In genomic region chr11:127103586-127104388, GRCh38 we compare ENCODE assay signal across 17 cellular contexts.
DNase-seq lines count a peak whose midpoint lies in the region; ATAC-seq and TF ChIP-seq lines count a peak whose summit lies in the region.
"Had no signal": no experiment of that assay in that cellular context is flagged by ENCODE, and none has a peak within 500 bp of the region (broad histone marks: within the 10 kb centered on the region; RNA-seq: fewer than 3 reads in every experiment).

No MANE protein-coding gene starts in this region.

- H3K36me3 Mint-ChIP-seq in neural progenitor cell, result no peaks in the 10 kb centered on the region
- no peaks in the 10 kb centered on the region for H3K36me3 Mint-ChIP-seq in natural killer cell treated with Interleukin-12 subunit alpha and Interleukin-12 subunit beta and Interleukin-15 and Interleukin-18, amount 100 ng/mL, for 72 hours

- H3K4me1 ChIP-seq in body of pancreas, result peaks cover 27% of the 10 kb centered on the region
- H3K4me1 ChIP-seq in neural progenitor cell, result peaks cover 61% of the 10 kb centered on the region
- no peaks in the 10 kb centered on the region for H3K4me1 ChIP-seq in upper lobe of left lung
- H3K4me1 ChIP-seq: A549, Caco-2 had no signal

- H3K27ac Mint-ChIP-seq in neural progenitor cell, result no peak overlapping the region
- H3K27ac Mint-ChIP-seq in natural killer cell treated with Interleukin-12 subunit alpha and Interleukin-12 subunit beta and Interleukin-15 and Interleukin-18, amount 100 ng/mL, for 72 hours, result no peak overlapping the region
- H3K27ac Mint-ChIP-seq: CD4-positive, alpha-beta T cell; H9 had no signal

- no peak overlapping the region for H3K4me3 Mint-ChIP-seq in neural progenitor cell
- no peak overlapping the region for H3K4me3 Mint-ChIP-seq in natural killer cell treated with Interleukin-12 subunit alpha and Interleukin-12 subunit beta and Interleukin-15 and Interleukin-18, amount 100 ng/mL, for 72 hours
- H3K4me3 Mint-ChIP-seq: CD4-positive, alpha-beta T cell; H9 had no signal

- WGBS in body of pancreas, 2 donors, result 51 to 62% methylated on average over 9 of the region's 9 CpGs
- WGBS in upper lobe of left lung, 2 donors, result 79 to 95% methylated on average over 8 to 9 of the region's 9 CpGs

- peaks cover 13% of the 10 kb centered on the region for H3K27me3 Mint-ChIP-seq in neural progenitor cell (ENCODE audit: insufficient read depth, low read depth)
- H3K27me3 Mint-ChIP-seq in natural killer cell treated with Interleukin-12 subunit alpha and Interleukin-12 subunit beta and Interleukin-15 and Interleukin-18, amount 100 ng/mL, for 72 hours, result peaks cover 3 to 8% of the 10 kb centered on the region in 2 donors

- H3K36me3 ChIP-seq in body of pancreas (replicated peaks in 1 of 2; ENCODE audit: insufficient read depth in 1 of 2, low read depth in 2 of 2) (no peaks in the 10 kb centered on the region), neural progenitor cell (no peaks in the 10 kb centered on the region), upper lobe of left lung (no peaks in the 10 kb centered on the region)

- H3K9ac ChIP-seq in neural progenitor cell, result no peak overlapping the region
- H3K9ac ChIP-seq: SK-N-SH had no signal

- peaks cover 26% of the 10 kb centered on the region for H3F3A ChIP-seq in neural progenitor cell (ENCODE audit: low read depth)

- peaks cover 43% of the 10 kb centered on the region for H3K4me1 Mint-ChIP-seq in neural progenitor cell
- H3K4me1 Mint-ChIP-seq in natural killer cell treated with Interleukin-12 subunit alpha and Interleukin-12 subunit beta and Interleukin-15 and Interleukin-18, amount 100 ng/mL, for 72 hours (ENCODE audit: low read depth in 2 of 2), result no peaks in the 10 kb centered on the region

- TF ChIP-seq RAD21 in Ishikawa (IDR thresholded peaks at IDR 0.05; ENCODE audit: low read depth), result no peak

- intact Hi-C loops in body of pancreas (cut with DNase I), result no loop called here

- no peak overlapping the region for H3K4me3 ChIP-seq in body of pancreas
- no peak overlapping the region for H3K4me3 ChIP-seq in neural progenitor cell
- no peak overlapping the region for H3K4me3 ChIP-seq in upper lobe of left lung
- H3K4me3 ChIP-seq: A549 had no signal

- no peaks in the 10 kb centered on the region for H3K9me3 ChIP-seq in body of pancreas
- no peaks in the 10 kb centered on the region for H3K9me3 ChIP-seq in neural progenitor cell (ENCODE audit: low read depth)
- H3K9me3 ChIP-seq in upper lobe of left lung, result no peaks in the 10 kb centered on the region
- H3K9me3 ChIP-seq: A549, Caco-2, SK-N-SH had no signal

- TF ChIP-seq CTCF in body of pancreas (IDR thresholded peaks at IDR 0.05), result no peak
- no peak for TF ChIP-seq CTCF in neural progenitor cell (IDR thresholded peaks at IDR 0.05)
- no peak for TF ChIP-seq CTCF in upper lobe of left lung (IDR thresholded peaks at IDR 0.05)

- H3K27ac ChIP-seq in body of pancreas (peak overlapping the region in 2 of 4 donors; percentile 45 to 62), neural progenitor cell (no peak overlapping the region), upper lobe of left lung (no peak overlapping the region)
- H3K27ac ChIP-seq: A549 had no signal

- no peaks in the 10 kb centered on the region for H3K79me2 ChIP-seq in neural progenitor cell (ENCODE audit: low read depth)

- no peak overlapping the region for H2AFZ ChIP-seq in neural progenitor cell (replicated peaks)

- TF ChIP-seq POLR2A in body of pancreas (IDR thresholded peaks at IDR 0.05), result no peak
- no peak for TF ChIP-seq POLR2A in upper lobe of left lung (IDR thresholded peaks at IDR 0.05)

- H3K9me3 Mint-ChIP-seq in neural progenitor cell, result no peaks in the 10 kb centered on the region
- no peaks in the 10 kb centered on the region for H3K9me3 Mint-ChIP-seq in natural killer cell treated with Interleukin-12 subunit alpha and Interleukin-12 subunit beta and Interleukin-15 and Interleukin-18, amount 100 ng/mL, for 72 hours
- H3K9me3 Mint-ChIP-seq: CD4-positive, alpha-beta T cell; H9 had no signal

- no peaks in the 10 kb centered on the region for H3K27me3 ChIP-seq in body of pancreas
- no peaks in the 10 kb centered on the region for H3K27me3 ChIP-seq in neural progenitor cell
- no peaks in the 10 kb centered on the region for H3K27me3 ChIP-seq in upper lobe of left lung

- TF ChIP-seq EP300 in Ishikawa (IDR thresholded peaks at IDR 0.05; ENCODE audit: borderline replicate concordance) (no peak), upper lobe of left lung (IDR thresholded peaks at IDR 0.05) (no peak)

- no peaks in the 10 kb centered on the region for H4K20me1 ChIP-seq in neural progenitor cell (ENCODE audit: low read depth)

- ATAC-seq in body of pancreas, result peak; percentile 23
- peak; percentile 70 for ATAC-seq in left lobe of liver
- no peak for ATAC-seq in natural killer cell treated with Interleukin-12 subunit alpha and Interleukin-12 subunit beta and Interleukin-15 and Interleukin-18, amount 100 ng/mL, for 72 hours
- ATAC-seq in HG03520 (IDR thresholded peaks at IDR 0.05; ENCODE audit: unreplicated experiment), result no peak
- no peak for ATAC-seq in upper lobe of left lung (ENCODE audit: low FRiP score in 2 of 2)
- ATAC-seq: A549 had no signal

- peak overlapping the region; percentile 58 for H3K4me2 ChIP-seq in neural progenitor cell
- H3K4me2 ChIP-seq: A549, SK-N-SH had no signal

- DNase-seq in body of pancreas (peak in 1 of 4 donors; percentile 7), left lobe of liver (ENCODE audit: low spot score) (peak; percentile 58), neural progenitor cell (ENCODE audit: low spot score) (no peak), upper lobe of left lung (no peak)
- DNase-seq in natural killer cell treated with Interleukin-12 subunit alpha and Interleukin-12 subunit beta and Interleukin-15 and Interleukin-18, amount 100 ng/mL, for 72 hours (ENCODE audit: low spot score), result no peak
- no peak for DNase-seq in activated CD4-positive, CD25-positive, alpha-beta regulatory T cell (lab: John Stamatoyannopoulos, UW)
- DNase-seq: Caco-2; CD4-positive, alpha-beta T cell; H9; NCI-H187 treated with DMSO at 0.1 percent for 48 hours; NCI-H2227 treated with DMSO at 0.1 percent for 48 hours; NCI-H510A treated with DMSO at 0.1 percent for 48 hours; SHP77 treated with DMSO at 0.1 percent for 48 hours; SK-N-SH had no signal

TF ChIP-seq in Ishikawa, 13 proteins besides CTCF, POLR2A, EP300 and RAD21:
- no peak for TF ChIP-seq CEBPB (IDR thresholded peaks at IDR 0.05)
- TF ChIP-seq EGR1 (IDR thresholded peaks at IDR 0.05), result no peak
- no peak for TF ChIP-seq USF1 (IDR thresholded peaks at IDR 0.05)
- peak; percentile 33; the same call in 1 of the 2 replicates for TF ChIP-seq REST (IDR thresholded peaks at IDR 0.05; ENCODE audit: low read depth)

Comparison
In these comparisons a context has a peak if more than half of its experiments do, and no peak if none do; other contexts are left out.
1. ATAC-seq: peak in body of pancreas (single experiment) and left lobe of liver (single experiment); none in natural killer cell treated with Interleukin-12 subunit alpha and Interleukin-12 subunit beta and Interleukin-15 and Interleukin-18, amount 100 ng/mL, for 72 hours (0 of 2), HG03520 (single experiment) and upper lobe of left lung (0 of 2).